9 cellular contexts compared by ENCODE assay signal in genomic region chr22:41799486-41800347, GRCh38. TPM values are rescaled to one million over a fixed set of nuclear protein-coding genes. Genes with fewer than 3 reads are reported as not detected.
DNase-seq lines count a peak whose midpoint lies in the region; ATAC-seq, FAIRE-seq and TF ChIP-seq lines count a peak whose summit lies in the region.
"Had no signal": no experiment of that assay in that cellular context is flagged by ENCODE, and none has a peak within 500 bp of the region (broad histone marks: within the 10 kb centered on the region; RNA-seq: fewer than 3 reads in every experiment).

No MANE protein-coding gene starts in this region.

- H3K27me3 ChIP-seq in colonic mucosa (no peaks in the 10 kb centered on the region), HepG2 (ENCODE audit: control insufficient read depth in 1 of 2, insufficient read depth in 2 of 2, low read length in 2 of 2) (no peaks in the 10 kb centered on the region; a peak in 1 of 5 replicates)

- CTCF ChIA-PET in HepG2 (lab: Yijun Ruan, JAX; ENCODE audit: low intra/inter-chr PET ratio, low total read pairs) = no interaction called here

- no peak for TF ChIP-seq RAD21 in HepG2 (CRISPR knock-in tag; IDR thresholded peaks at IDR 0.05)

- H3K4me2 ChIP-seq in HepG2 (ENCODE audit: low read depth, low read length) = peak overlapping the region; percentile 87

- 34% methylated on average over 14 of the region's 38 CpGs for WGBS in HepG2 (ENCODE audit: low lambda C conversion rate)

- no peak overlapping the region for H2AFZ ChIP-seq in HepG2 (ENCODE audit: low read length)

- no peaks in the 10 kb centered on the region for H3K4me1 ChIP-seq in colonic mucosa
- peaks cover 33% of the 10 kb centered on the region for H3K4me1 ChIP-seq in HepG2 (ENCODE audit: insufficient read depth, low read length)

- POLR2A ChIA-PET in HepG2 (lab: Yijun Ruan, JAX) = interaction anchor here (0.6 to 3.0 kb wide), 22 partner anchors 10 to 291 kb away, joined by 3 to 45 read pairs (median 6); partner anchors contain the start of genes CENPM, NDUFA6, SNU13 and SREBF2

- H3K9ac ChIP-seq in colonic mucosa (ENCODE audit: low read depth in 2 of 2, low read length in 2 of 2) (peak overlapping the region; percentile 97), HepG2 (ENCODE audit: insufficient read depth, low read depth, low read length) (peak overlapping the region; percentile 89)

- H3K9me3 ChIP-seq in colonic mucosa (no peaks in the 10 kb centered on the region), HepG2 (ENCODE audit: low read length) (no peaks in the 10 kb centered on the region)

- no peaks in the 10 kb centered on the region for H4K20me1 ChIP-seq in HepG2 (ENCODE audit: insufficient read depth, low read length)

- FAIRE-seq in HepG2 (lab: Jason Lieb, UNC) = no peak
- FAIRE-seq: colon had no signal

- in situ Hi-C loops in HepG2 (cut with HindIII; ENCODE audit: extremely low pct_ligation_motif_present, low pct_unique_long_range_greater_than_20kb) = no loop called here

- no peak for TF ChIP-seq POLR2A in HepG2 (IDR thresholded peaks at IDR 0.05; ENCODE audit: insufficient read depth in 1 of 2, low read depth in 2 of 2, low read length in 2 of 2)

- TF ChIP-seq CTCF in colonic mucosa (IDR thresholded peaks at IDR 0.05) (no peak), HepG2 (CRISPR knock-in tag; IDR thresholded peaks at IDR 0.05) (no peak)

- ATAC-seq in HG02571 (IDR thresholded peaks at IDR 0.05; ENCODE audit: unreplicated experiment) = peak; percentile 32
- peak; percentile 52 for ATAC-seq in HepG2
- no peak for ATAC-seq in stimulated activated naive CD8-positive, alpha-beta T cell treated with anti-CD3 and anti-CD28 coated beads, Interleukin-15, Interleukin-2, amounts not matched to agents 100 U/mL and 50 U/mL, for 24 hours

- H3K4me3 ChIP-seq in colonic mucosa = peak overlapping the region; percentile 91
- H3K4me3 ChIP-seq in HepG2 (replicated peaks in 1 of 3; ENCODE audit: insufficient read depth in 1 of 3, low read depth in 2 of 3, low read length in 3 of 3) = peak overlapping the region; percentile 71 to 92 (median 86)

- BruUV-seq in HepG2 (replicated peaks; lab: Mats Ljungman, UMichigan) = TSS peak; percentile 92

- no peak for TF ChIP-seq EP300 in HepG2 (IDR thresholded peaks at IDR 0.05; ENCODE audit: low read depth in 2 of 2, low read length in 2 of 2)
- TF ChIP-seq EP300 in HepG2 (CRISPR knock-in tag; IDR thresholded peaks at IDR 0.05; ENCODE audit: borderline replicate concordance) = no peak

- DNase-seq in NCI-H1092 treated with DMSO at 0.1 percent for 48 hours (lab: John Stamatoyannopoulos, UW) (peak; percentile 53), NCI-H1092 (lab: John Stamatoyannopoulos, UW) (no peak), RPMI8226 (peak; percentile 7), colonic mucosa (peak; percentile 39), HepG2 (ENCODE audit: low spot score) (no peak), SIG-M5 (lab: John Stamatoyannopoulos, UW) (no peak)
- peak; percentile 10 for DNase-seq in stimulated activated naive CD8-positive, alpha-beta T cell treated with anti-CD3 and anti-CD28 coated beads, Interleukin-15, Interleukin-2, amounts not matched to agents 100 U/mL and 50 U/mL, for 24 hours

- H3K36me3 ChIP-seq in colonic mucosa (no peaks in the 10 kb centered on the region), HepG2 (replicated peaks in 1 of 2; ENCODE audit: control insufficient read depth in 1 of 2, insufficient read depth in 2 of 2, low read length in 2 of 2) (no peaks in the 10 kb centered on the region; a peak in 1 of 5 replicates)

- peak overlapping the region; percentile 81 for H3K27ac ChIP-seq in colonic mucosa
- peak overlapping the region; percentile 87 for H3K27ac ChIP-seq in HepG2 (ENCODE audit: extremely low read length, insufficient read depth, low read length)

- peaks cover 28% of the 10 kb centered on the region for H3K79me2 ChIP-seq in HepG2 (ENCODE audit: insufficient read depth, low read length)

- intact Hi-C loops in colonic mucosa (cut with DNase I) = no loop called here
- intact Hi-C loops in HepG2 (cut with micrococcal nuclease; ENCODE audit: unreplicated experiment) = no loop called here

TF ChIP-seq in HepG2, 621 proteins besides CTCF, POLR2A, EP300 and RAD21 (continues in another document):
- no peak for TF ChIP-seq RFXAP (CRISPR knock-in tag; IDR thresholded peaks at IDR 0.05; ENCODE audit: borderline replicate concordance)

RNA-seq across cellular contexts. Expression of gene CCDC134, which starts 0.8 kb away (rescaled TPM):
- total RNA-seq in colonic mucosa (10 to 100 TPM in 1 of 2 donors, 1 to 10 TPM in 1; 9.3 to 18.8 TPM), HepG2 (2016; rRNA removed; fragmentation: Illumina TruSeq; extraction: Trizol) (11.3 and 17.4 TPM in 2 replicates)
- total RNA-seq in HepG2 (2016; cell fraction: cytosol; rRNA removed; fragmentation: Illumina TruSeq; extraction: Trizol; ENCODE audit: low read depth) = 40.7 and 41.5 TPM in 2 replicates
- 11.5 and 17.3 TPM in 2 replicates for total RNA-seq in HepG2 (2016; cell fraction: insoluble cytoplasmic fraction; rRNA removed; fragmentation: Illumina TruSeq; extraction: Trizol)
- total RNA-seq in HepG2 (2016; cell fraction: membrane; rRNA removed; fragmentation: Illumina TruSeq; extraction: Trizol) = 12.5 and 13.5 TPM in 2 replicates
- 21.6 and 24.7 TPM in 2 replicates for total RNA-seq in HepG2 (2016; cell fraction: nucleus; rRNA removed; fragmentation: Illumina TruSeq; extraction: Trizol)
- polyA plus RNA-seq in HepG2 (2011; rRNA removed) = 4.8 and 5.6 TPM in 2 replicates
- 3.7 and 5.6 TPM in 2 replicates for polyA plus RNA-seq in HepG2 (2011; cell fraction: cytosol; rRNA removed)
- 6.9 and 7.1 TPM in 2 replicates for polyA plus RNA-seq in HepG2 (2011; cell fraction: nucleus; rRNA removed)
- polyA plus RNA-seq in HepG2 (2012) = 2.7 and 2.8 TPM in 2 replicates
- polyA plus RNA-seq in HepG2 (2016; cell fraction: cytosol; fragmentation: Illumina TruSeq; extraction: Trizol; ENCODE audit: low read depth) = 1.8 and 2.0 TPM in 2 replicates
- 4.4 TPM in 2 replicates for polyA plus RNA-seq in HepG2 (2016; cell fraction: insoluble cytoplasmic fraction; fragmentation: Illumina TruSeq; extraction: Trizol; ENCODE audit: low read depth)
- polyA plus RNA-seq in HepG2 (2016; cell fraction: membrane; fragmentation: Illumina TruSeq; extraction: Trizol; ENCODE audit: low read depth) = 2.2 and 2.7 TPM in 2 replicates
- polyA plus RNA-seq in HepG2 (2016; cell fraction: nucleus; fragmentation: Illumina TruSeq; extraction: Trizol; ENCODE audit: insufficient read depth, low read depth) = 18.6 and 19.9 TPM in 2 replicates
- polyA minus RNA-seq in HepG2 (2011; rRNA and poly(A)+ RNA removed; ENCODE audit: low replicate concordance) = 14.6 and 21.4 TPM in 2 replicates
- polyA minus RNA-seq in HepG2 (2011; cell fraction: cytosol; rRNA and poly(A)+ RNA removed) = 9.4 and 9.7 TPM in 2 replicates
- 6.3 and 8.3 TPM in 2 replicates for polyA minus RNA-seq in HepG2 (2011; cell fraction: nucleus; rRNA and poly(A)+ RNA removed)

RNA-seq across cellular contexts. Expression of gene SREBF2, which starts 33.2 kb away (rescaled TPM):
- total RNA-seq in colonic mucosa (100 to 1,000 TPM; 159 to 192 TPM), HepG2 (2016; rRNA removed; fragmentation: Illumina TruSeq; extraction: Trizol) (30.2 and 53.8 TPM in 2 replicates)
- total RNA-seq in HepG2 (2016; cell fraction: cytosol; rRNA removed; fragmentation: Illumina TruSeq; extraction: Trizol; ENCODE audit: low read depth) = 14.0 and 16.6 TPM in 2 replicates
- total RNA-seq in HepG2 (2016; cell fraction: insoluble cytoplasmic fraction; rRNA removed; fragmentation: Illumina TruSeq; extraction: Trizol) = 28.0 and 53.2 TPM in 2 replicates
- total RNA-seq in HepG2 (2016; cell fraction: membrane; rRNA removed; fragmentation: Illumina TruSeq; extraction: Trizol) = 33.3 and 36.0 TPM in 2 replicates
- 57.4 and 66.5 TPM in 2 replicates for total RNA-seq in HepG2 (2016; cell fraction: nucleus; rRNA removed; fragmentation: Illumina TruSeq; extraction: Trizol)
- 72.6 and 108 TPM in 2 replicates for polyA plus RNA-seq in HepG2 (2011; rRNA removed)
- polyA plus RNA-seq in HepG2 (2011; cell fraction: cytosol; rRNA removed) = 70.5 and 75.9 TPM in 2 replicates
- polyA plus RNA-seq in HepG2 (2011; cell fraction: nucleus; rRNA removed) = 163 and 208 TPM in 2 replicates
- 109 and 143 TPM in 2 replicates for polyA plus RNA-seq in HepG2 (2012)
- polyA plus RNA-seq in HepG2 (2016; cell fraction: cytosol; fragmentation: Illumina TruSeq; extraction: Trizol; ENCODE audit: low read depth) = 6.9 and 7.8 TPM in 2 replicates
- polyA plus RNA-seq in HepG2 (2016; cell fraction: insoluble cytoplasmic fraction; fragmentation: Illumina TruSeq; extraction: Trizol; ENCODE audit: low read depth) = 26.3 and 34.3 TPM in 2 replicates
- 19.9 and 23.8 TPM in 2 replicates for polyA plus RNA-seq in HepG2 (2016; cell fraction: membrane; fragmentation: Illumina TruSeq; extraction: Trizol; ENCODE audit: low read depth)
- 92.3 and 92.9 TPM in 2 replicates for polyA plus RNA-seq in HepG2 (2016; cell fraction: nucleus; fragmentation: Illumina TruSeq; extraction: Trizol; ENCODE audit: insufficient read depth, low read depth)
- 105 and 167 TPM in 2 replicates for polyA minus RNA-seq in HepG2 (2011; rRNA and poly(A)+ RNA removed; ENCODE audit: low replicate concordance)
- 56.3 and 97.6 TPM in 2 replicates for polyA minus RNA-seq in HepG2 (2011; cell fraction: cytosol; rRNA and poly(A)+ RNA removed)
- polyA minus RNA-seq in HepG2 (2011; cell fraction: nucleus; rRNA and poly(A)+ RNA removed) = 62.8 and 87.4 TPM in 2 replicates

Comparison
In these comparisons a context has a peak if more than half of its experiments do, and no peak if none do; other contexts are left out.
1. DNase-seq: peak in NCI-H1092 treated with DMSO at 0.1 percent for 48 hours (single experiment), RPMI8226 (single experiment), colonic mucosa (single experiment) and stimulated activated naive CD8-positive, alpha-beta T cell treated with anti-CD3 and anti-CD28 coated beads, Interleukin-15, Interleukin-2, amounts not matched to agents 100 U/mL and 50 U/mL, for 24 hours (single experiment); none in NCI-H1092 (single experiment), HepG2 (single experiment) and SIG-M5 (single experiment).